ENCODE assay signal across 1 cellular context in genomic region chr16:69307091-69307490, GRCh38.
TF ChIP-seq lines count a peak whose summit lies in the region.

No MANE protein-coding gene starts in this region.

TF ChIP-seq in HepG2, 621 proteins besides CTCF, POLR2A, EP300 and RAD21:
- TF ChIP-seq ZNF607 (CRISPR knock-in tag; IDR thresholded peaks at IDR 0.05; ENCODE audit: borderline replicate concordance) (no peak), ZSCAN30 (CRISPR knock-in tag; IDR thresholded peaks at IDR 0.05) (no peak), SMARCE1 (IDR thresholded peaks at IDR 0.05; ENCODE audit: borderline replicate concordance) (no peak), TCF7 (IDR thresholded peaks at IDR 0.05; ENCODE audit: low read depth) (peak; percentile 41; the same call in 1 of the 2 replicates), CBFB (CRISPR knock-in tag; IDR thresholded peaks at IDR 0.05) (no peak)
- TF ChIP-seq, protein P1, sequence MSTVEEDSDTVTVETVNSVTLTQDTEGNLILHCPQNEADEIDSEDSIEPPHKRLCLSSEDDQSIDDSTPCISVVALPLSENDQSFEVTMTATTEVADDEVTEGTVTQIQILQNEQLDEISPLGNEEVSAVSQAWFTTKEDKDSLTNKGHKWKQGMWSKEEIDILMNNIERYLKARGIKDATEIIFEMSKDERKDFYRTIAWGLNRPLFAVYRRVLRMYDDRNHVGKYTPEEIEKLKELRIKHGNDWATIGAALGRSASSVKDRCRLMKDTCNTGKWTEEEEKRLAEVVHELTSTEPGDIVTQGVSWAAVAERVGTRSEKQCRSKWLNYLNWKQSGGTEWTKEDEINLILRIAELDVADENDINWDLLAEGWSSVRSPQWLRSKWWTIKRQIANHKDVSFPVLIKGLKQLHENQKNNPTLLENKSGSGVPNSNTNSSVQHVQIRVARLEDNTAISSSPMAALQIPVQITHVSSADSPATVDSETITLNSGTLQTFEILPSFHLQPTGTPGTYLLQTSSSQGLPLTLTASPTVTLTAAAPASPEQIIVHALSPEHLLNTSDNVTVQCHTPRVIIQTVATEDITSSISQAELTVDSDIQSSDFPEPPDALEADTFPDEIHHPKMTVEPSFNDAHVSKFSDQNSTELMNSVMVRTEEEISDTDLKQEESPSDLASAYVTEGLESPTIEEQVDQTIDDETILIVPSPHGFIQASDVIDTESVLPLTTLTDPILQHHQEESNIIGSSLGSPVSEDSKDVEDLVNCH (CRISPR knock-in tag; IDR thresholded peaks at IDR 0.05), result no peak
- TF ChIP-seq, protein P2, sequence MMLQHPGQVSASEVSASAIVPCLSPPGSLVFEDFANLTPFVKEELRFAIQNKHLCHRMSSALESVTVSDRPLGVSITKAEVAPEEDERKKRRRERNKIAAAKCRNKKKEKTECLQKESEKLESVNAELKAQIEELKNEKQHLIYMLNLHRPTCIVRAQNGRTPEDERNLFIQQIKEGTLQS (CRISPR knock-in tag; IDR thresholded peaks at IDR 0.05), result no peak
